ENCODE assay signal across 23 cellular contexts in genomic region chr2:2260691-2261268, GRCh38.
DNase-seq lines count a peak whose midpoint lies in the region; ATAC-seq and TF ChIP-seq lines count a peak whose summit lies in the region.
"Had no signal": no experiment of that assay in that cellular context is flagged by ENCODE, and none has a peak within 500 bp of the region (broad histone marks: within the 10 kb centered on the region; RNA-seq: fewer than 3 reads in every experiment).

No MANE protein-coding gene starts in this region.

- no peaks in the 10 kb centered on the region for H3K36me3 Mint-ChIP-seq in T-helper 2 cell treated with Interferon-gamma antibody and Interleukin-4, amounts not matched to agents 5 μg/mL and 100 μg/mL, for 36 hours (ENCODE audit: low read depth)
- H3K36me3 Mint-ChIP-seq: CD4-positive, CD25-positive, alpha-beta regulatory T cell; IgD-negative memory B cell had no signal

- H3K4me2 ChIP-seq in BLaER1 treated with 17β-estradiol and CSF1 and Interleukin-3, amounts not matched to agents 10 nM and 100 nM, result peak overlapping the region; percentile 19 to 82 (median 69); a peak in 21 of 22 replicates

- H3K9ac ChIP-seq in BLaER1 treated with 17β-estradiol and CSF1 and Interleukin-3, amounts not matched to agents 10 nM and 100 nM, result peak overlapping the region in 2 of 11 experiments; percentile 34 to 53; a peak in 2 of 22 replicates

- no peaks in the 10 kb centered on the region for H3K9me3 Mint-ChIP-seq in T-helper 2 cell treated with Interferon-gamma antibody and Interleukin-4, amounts not matched to agents 5 μg/mL and 100 μg/mL, for 36 hours

- no peak overlapping the region; a peak in 1 of 20 replicates for H3K4me3 ChIP-seq in BLaER1 treated with 17β-estradiol and CSF1 and Interleukin-3, amounts not matched to agents 10 nM and 100 nM
- H3K4me3 ChIP-seq in lung (no peak overlapping the region), upper lobe of left lung (no peak overlapping the region)
- H3K4me3 ChIP-seq: HAP-1, SJCRH30 had no signal

- H3K4me3 Mint-ChIP-seq in T-helper 2 cell treated with Interferon-gamma antibody and Interleukin-4, amounts not matched to agents 5 μg/mL and 100 μg/mL, for 36 hours, result no peak overlapping the region
- H3K4me3 Mint-ChIP-seq: CD4-positive, CD25-positive, alpha-beta regulatory T cell had no signal

- no peaks in the 10 kb centered on the region for H4K20me1 ChIP-seq in BLaER1 treated with 17β-estradiol and CSF1 and Interleukin-3, amounts not matched to agents 10 nM and 100 nM

- peak overlapping the region in 9 of 11 experiments; percentile 46 to 75 (median 65); a peak in 17 of 22 replicates for H3K27ac ChIP-seq in BLaER1 treated with 17β-estradiol and CSF1 and Interleukin-3, amounts not matched to agents 10 nM and 100 nM
- H3K27ac ChIP-seq in lung (ENCODE audit: low read depth in 1 of 2, low read length in 1 of 2) (no peak overlapping the region), upper lobe of left lung (no peak overlapping the region)
- H3K27ac ChIP-seq: RWPE1, SJCRH30 had no signal

- H3K27ac Mint-ChIP-seq in T-helper 2 cell treated with Interferon-gamma antibody and Interleukin-4, amounts not matched to agents 5 μg/mL and 100 μg/mL, for 36 hours, result no peak overlapping the region
- H3K27ac Mint-ChIP-seq: CD4-positive, CD25-positive, alpha-beta regulatory T cell; IgD-negative memory B cell had no signal

- no peak for TF ChIP-seq CTCF in lung (IDR thresholded peaks at IDR 0.05; ENCODE audit: control extremely low read depth, extremely low read depth)
- TF ChIP-seq CTCF in upper lobe of left lung (IDR thresholded peaks at IDR 0.05), result no peak

- no peaks in the 10 kb centered on the region for H3K36me3 ChIP-seq in BLaER1 treated with 17β-estradiol and CSF1 and Interleukin-3, amounts not matched to agents 10 nM and 100 nM
- H3K36me3 ChIP-seq in lung (ENCODE audit: control insufficient read depth in 2 of 2, insufficient read depth in 2 of 2, low read length in 2 of 2), result no peaks in the 10 kb centered on the region
- H3K36me3 ChIP-seq in upper lobe of left lung, result no peaks in the 10 kb centered on the region
- H3K36me3 ChIP-seq: HAP-1, SJCRH30 had no signal

- H3K9me3 ChIP-seq in BLaER1 treated with 17β-estradiol and CSF1 and Interleukin-3, amounts not matched to agents 10 nM and 100 nM (replicated peaks in 1 of 11), result peaks cover 17 to 18% (median 17%) of the 10 kb centered on the region in 11 experiments
- H3K9me3 ChIP-seq in lung (ENCODE audit: control insufficient read depth in 2 of 2, insufficient read depth in 1 of 2, low read length in 1 of 2) (peaks cover 7 to 9% of the 10 kb centered on the region in 2 donors), upper lobe of left lung (peaks cover 0 to 6% (median 3%) of the 10 kb centered on the region in 4 donors)
- H3K9me3 ChIP-seq: HAP-1, SJCRH30 had no signal

- WGBS in lung, 2 donors, result 66 to 67% methylated on average over 6 of the region's 6 CpGs
- 64 to 67% methylated on average over 6 of the region's 6 CpGs for WGBS in upper lobe of left lung, 2 donors

- DNase-seq in LHCN-M2 (ENCODE audit: low read depth), result peak; percentile 9
- peak; percentile 62 for DNase-seq in cerebellar cortex (ENCODE audit: low spot score)
- DNase-seq in lung (ENCODE audit: low spot score), result peak; percentile 18
- no peak for DNase-seq in T-helper 2 cell treated with Interferon-gamma antibody and Interleukin-4, amounts not matched to agents 5 μg/mL and 100 μg/mL, for 36 hours (ENCODE audit: low spot score)
- DNase-seq in erythroblast (lab: John Stamatoyannopoulos, UW), result no peak
- no peak for DNase-seq in GM19238 (ENCODE audit: insufficient read length, low spot score)
- DNase-seq in upper lobe of left lung, result no peak
- DNase-seq: ACHN; AML-193; CD4-positive, CD25-positive, alpha-beta regulatory T cell; EL; Kasumi-1; NCI-H1417 treated with DMSO at 0.1 percent for 48 hours; NCI-H1930; NCI-H345; NCI-H526 treated with DMSO at 0.1 percent for 48 hours; NK-92 treated with Interleukin-12 subunit alpha and Interleukin-12 subunit beta, amount 100 ng/mL, for 24 hours; SJCRH30; SW 1271 had no signal

- TF ChIP-seq POLR2A in erythroblast (IDR thresholded peaks at IDR 0.05; ENCODE audit: low read length) (no peak), upper lobe of left lung (IDR thresholded peaks at IDR 0.05) (no peak)

- no peak for TF ChIP-seq EP300 in upper lobe of left lung (IDR thresholded peaks at IDR 0.05)

- peaks cover 14 to 29% (median 22%) of the 10 kb centered on the region in 10 experiments for H3K4me1 ChIP-seq in BLaER1 treated with 17β-estradiol and CSF1 and Interleukin-3, amounts not matched to agents 10 nM and 100 nM
- H3K4me1 ChIP-seq in lung (ENCODE audit: control insufficient read depth in 2 of 2, insufficient read depth in 2 of 2, low read length in 2 of 2) (no peaks in the 10 kb centered on the region), upper lobe of left lung (no peaks in the 10 kb centered on the region)
- H3K4me1 ChIP-seq: HAP-1, SJCRH30 had no signal

- no peaks in the 10 kb centered on the region for H3K27me3 Mint-ChIP-seq in T-helper 2 cell treated with Interferon-gamma antibody and Interleukin-4, amounts not matched to agents 5 μg/mL and 100 μg/mL, for 36 hours (ENCODE audit: low read depth)
- H3K27me3 Mint-ChIP-seq: CD4-positive, CD25-positive, alpha-beta regulatory T cell; IgD-negative memory B cell had no signal

- H3K4me1 Mint-ChIP-seq in T-helper 2 cell treated with Interferon-gamma antibody and Interleukin-4, amounts not matched to agents 5 μg/mL and 100 μg/mL, for 36 hours (ENCODE audit: low read depth), result no peaks in the 10 kb centered on the region
- H3K4me1 Mint-ChIP-seq: CD4-positive, CD25-positive, alpha-beta regulatory T cell; IgD-negative memory B cell had no signal

- no peak for ATAC-seq in lung (ENCODE audit: insufficient read depth, low FRiP score)
- no peak for ATAC-seq in upper lobe of left lung (ENCODE audit: low FRiP score in 2 of 2)

- no peaks in the 10 kb centered on the region for H3K27me3 ChIP-seq in BLaER1 treated with 17β-estradiol and CSF1 and Interleukin-3, amounts not matched to agents 10 nM and 100 nM
- H3K27me3 ChIP-seq in lung (ENCODE audit: control insufficient read depth, insufficient read depth) (no peaks in the 10 kb centered on the region), upper lobe of left lung (no peaks in the 10 kb centered on the region)
- H3K27me3 ChIP-seq: SJCRH30 had no signal

Comparison
In these comparisons a context has a peak if more than half of its experiments do, and no peak if none do; other contexts are left out.
1. H3K27ac ChIP-seq: peak in BLaER1 treated with 17β-estradiol and CSF1 and Interleukin-3, amounts not matched to agents 10 nM and 100 nM (9 of 11); none in lung (0 of 2) and upper lobe of left lung (0 of 4).
2. DNase-seq: peak in LHCN-M2 (single experiment), cerebellar cortex (single experiment) and lung (single experiment); none in T-helper 2 cell treated with Interferon-gamma antibody and Interleukin-4, amounts not matched to agents 5 μg/mL and 100 μg/mL, for 36 hours (single experiment), erythroblast (0 of 2), GM19238 (single experiment) and upper lobe of left lung (0 of 2).